ENCODE assay signal across 19 cellular contexts in the genomic region with DNA sequence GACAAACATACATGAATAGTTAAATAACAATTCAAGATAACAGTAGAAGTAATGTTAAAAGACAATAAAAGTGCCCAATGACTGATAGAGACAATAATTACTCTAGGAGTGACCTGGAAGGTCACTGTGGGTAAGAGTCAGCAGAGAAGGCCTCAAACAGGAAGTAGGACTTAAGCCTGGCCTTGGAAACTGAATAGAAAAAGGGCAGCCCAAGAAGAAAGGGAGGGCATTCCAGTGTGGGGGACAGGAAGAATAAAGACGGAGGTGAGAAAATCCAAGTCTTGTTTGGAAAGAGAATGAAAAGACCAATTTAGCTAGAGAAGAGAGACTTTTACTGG. TPM values are rescaled to one million over a fixed set of nuclear protein-coding genes. Genes with fewer than 3 reads are reported as not detected.
DNase-seq lines count a peak whose midpoint lies in the region; ATAC-seq lines count a peak whose summit lies in the region.
"Had no signal": no experiment of that assay in that cellular context is flagged by ENCODE, and none has a peak within 500 bp of the region (broad histone marks: within the 10 kb centered on the region; RNA-seq: fewer than 3 reads in every experiment).

No MANE protein-coding gene starts in this region.

- WGBS in mesendoderm (ENCODE audit: extremely low coverage, insufficient coverage, low lambda C conversion rate): no CpG with 5 or more reads among the region's 1 CpG

- no peak overlapping the region for H3K18ac ChIP-seq in mesendoderm (ENCODE audit: low read length)

- H3K27ac ChIP-seq in mesendoderm (ENCODE audit: low read depth, low read length): no peak overlapping the region
- H3K27ac ChIP-seq: suprapubic skin had no signal

- H4K8ac ChIP-seq in mesendoderm (ENCODE audit: low read depth, low read length): no peak overlapping the region

- H3K36me3 Mint-ChIP-seq in activated T-cell treated with anti-CD3 and anti-CD28 coated beads, Interleukin-2, amount 50 U/mL, for 24 hours (ENCODE audit: low read depth): no peaks in the 10 kb centered on the region
- H3K36me3 Mint-ChIP-seq in activated naive CD8-positive, alpha-beta T cell treated with anti-CD3 and anti-CD28 coated beads, Interleukin-2, amount 10 ng/mL, durations not matched to agents 7 days and 5 days: peaks cover 1% of the 10 kb centered on the region

- H3K36me3 ChIP-seq in mesendoderm (ENCODE audit: control insufficient read depth, insufficient read depth, low read length): no peaks in the 10 kb centered on the region
- H3K36me3 ChIP-seq: suprapubic skin had no signal

- no peaks in the 10 kb centered on the region for H3K4me1 ChIP-seq in mesendoderm (ENCODE audit: control insufficient read depth, low read depth, low read length)
- H3K4me1 ChIP-seq: suprapubic skin had no signal

- no peak overlapping the region for H2BK5ac ChIP-seq in mesendoderm (ENCODE audit: low read length)

- H3K27ac Mint-ChIP-seq in activated T-cell treated with anti-CD3 and anti-CD28 coated beads, Interleukin-2, amount 50 U/mL, for 24 hours: peak overlapping the region; percentile 88
- peak overlapping the region; percentile 11 for H3K27ac Mint-ChIP-seq in activated naive CD8-positive, alpha-beta T cell treated with anti-CD3 and anti-CD28 coated beads, Interleukin-2, amount 10 ng/mL, durations not matched to agents 7 days and 5 days

- no peaks in the 10 kb centered on the region for H3K79me1 ChIP-seq in mesendoderm (ENCODE audit: low read length)

- H2BK120ac ChIP-seq in mesendoderm (ENCODE audit: low read depth, low read length): no peak overlapping the region

- H3K9me3 Mint-ChIP-seq in activated T-cell treated with anti-CD3 and anti-CD28 coated beads, Interleukin-2, amount 50 U/mL, for 24 hours: no peaks in the 10 kb centered on the region
- no peaks in the 10 kb centered on the region for H3K9me3 Mint-ChIP-seq in activated naive CD8-positive, alpha-beta T cell treated with anti-CD3 and anti-CD28 coated beads, Interleukin-2, amount 10 ng/mL, durations not matched to agents 7 days and 5 days

- H2BK15ac ChIP-seq in mesendoderm (replicated peaks; ENCODE audit: low read depth): no peak overlapping the region

- peaks cover 19% of the 10 kb centered on the region for H3K4me1 Mint-ChIP-seq in activated T-cell treated with anti-CD3 and anti-CD28 coated beads, Interleukin-2, amount 50 U/mL, for 24 hours (ENCODE audit: low read depth)
- H3K4me1 Mint-ChIP-seq in activated naive CD8-positive, alpha-beta T cell treated with anti-CD3 and anti-CD28 coated beads, Interleukin-2, amount 10 ng/mL, durations not matched to agents 7 days and 5 days: peaks cover 4% of the 10 kb centered on the region

- no peak overlapping the region for H3K4me3 ChIP-seq in mesendoderm (ENCODE audit: low read length)
- H3K4me3 ChIP-seq: suprapubic skin had no signal

- H3K23ac ChIP-seq in mesendoderm (ENCODE audit: low read length): no peak overlapping the region

- no peak overlapping the region for H3K4me2 ChIP-seq in mesendoderm (ENCODE audit: low read length)

- H3K4ac ChIP-seq in mesendoderm (ENCODE audit: low read depth, low read length): no peak overlapping the region

- H3K27me3 Mint-ChIP-seq in activated T-cell treated with anti-CD3 and anti-CD28 coated beads, Interleukin-2, amount 50 U/mL, for 24 hours: peaks cover 44% of the 10 kb centered on the region
- no peaks in the 10 kb centered on the region for H3K27me3 Mint-ChIP-seq in activated naive CD8-positive, alpha-beta T cell treated with anti-CD3 and anti-CD28 coated beads, Interleukin-2, amount 10 ng/mL, durations not matched to agents 7 days and 5 days

- POLR2A ChIA-PET in activated naive CD8-positive, alpha-beta T cell treated with anti-CD3 and anti-CD28 coated beads, Interleukin-2, amount 10 ng/mL, durations not matched to agents 7 days and 5 days (lab: Charles Lee): no interaction called here

- no peaks in the 10 kb centered on the region for H3K79me2 ChIP-seq in mesendoderm (ENCODE audit: control insufficient read depth, insufficient read depth, low read length)

- no peak overlapping the region for H3K56ac ChIP-seq in mesendoderm (ENCODE audit: low read length)

- ATAC-seq in activated naive CD8-positive, alpha-beta T cell treated with anti-CD3 and anti-CD28 coated beads, Interleukin-2, amount 10 ng/mL, durations not matched to agents 7 days and 5 days (ENCODE audit: low read depth): no peak
- no peak for ATAC-seq in GM21786 (IDR thresholded peaks at IDR 0.05; ENCODE audit: unreplicated experiment)

- no peaks in the 10 kb centered on the region for H3K27me3 ChIP-seq in mesendoderm (ENCODE audit: insufficient read depth, low read length, poor library complexity)
- H3K27me3 ChIP-seq: suprapubic skin had no signal

- no peak overlapping the region for H4K5ac ChIP-seq in mesendoderm (ENCODE audit: low read length)

- H2AK5ac ChIP-seq in mesendoderm (ENCODE audit: low read length): no peak overlapping the region

- H3K9ac ChIP-seq in mesendoderm (ENCODE audit: low read length): no peak overlapping the region

- no peak for DNase-seq in activated T-cell treated with anti-CD3 and anti-CD28 coated beads, Interleukin-2, amount 50 U/mL, for 24 hours
- DNase-seq in activated T-cell treated with anti-CD3 and anti-CD28 coated beads, Interleukin-2, amount 50 U/mL, for 1 hour: no peak
- DNase-seq in LHCN-M2 (ENCODE audit: low read depth) (peak; percentile 10), mesendoderm (peak; percentile 40), AG08395 (ENCODE audit: low spot score) (no peak), HuH-7 (ENCODE audit: low spot score) (no peak)
- no peak for DNase-seq in activated naive CD8-positive, alpha-beta T cell treated with anti-CD3 and anti-CD28 coated beads, Interleukin-2, amount 10 ng/mL, durations not matched to agents 7 days and 5 days
- DNase-seq: C1 segment of cervical spinal cord, dermis blood vessel endothelial cell, hypothalamus, kidney, NCI-H146, retina, T-helper 2 cell had no signal

- H3K4me3 Mint-ChIP-seq in activated T-cell treated with anti-CD3 and anti-CD28 coated beads, Interleukin-2, amount 50 U/mL, for 24 hours: no peak overlapping the region
- H3K4me3 Mint-ChIP-seq in activated naive CD8-positive, alpha-beta T cell treated with anti-CD3 and anti-CD28 coated beads, Interleukin-2, amount 10 ng/mL, durations not matched to agents 7 days and 5 days: no peak overlapping the region

RNA-seq across cellular contexts. Expression of a gene that starts 6.0 kb away (rescaled TPM):
- not detected in 2 replicates for total RNA-seq in LHCN-M2 (2014; rRNA removed)
- not detected for polyA plus RNA-seq in LHCN-M2 (2012)
- under 1 TPM in 1 of 2 experiments, not detected in 1; 0.19 TPM for total RNA-seq in activated naive CD8-positive, alpha-beta T cell treated with anti-CD3 and anti-CD28 coated beads, Interleukin-2, amount 10 ng/mL, durations not matched to agents 7 days and 5 days
- polyA plus RNA-seq in mesendoderm (2013, experiment 1 of 2): 0.01 TPM
- not detected for polyA plus RNA-seq in mesendoderm (2013, experiment 2 of 2)
- total RNA-seq: dermis blood vessel endothelial cell, fibroblast of villous mesenchyme had no signal

RNA-seq across cellular contexts. Expression of a gene that starts 14.1 kb away (rescaled TPM):
- total RNA-seq in LHCN-M2 (2014; rRNA removed): not detected in 2 replicates
- polyA plus RNA-seq in LHCN-M2 (2012): not detected
- total RNA-seq in activated naive CD8-positive, alpha-beta T cell treated with anti-CD3 and anti-CD28 coated beads, Interleukin-2, amount 10 ng/mL, durations not matched to agents 7 days and 5 days: not detected
- not detected for polyA plus RNA-seq in mesendoderm (2013, experiment 1 of 2)
- polyA plus RNA-seq in mesendoderm (2013, experiment 2 of 2): not detected
- total RNA-seq: dermis blood vessel endothelial cell, fibroblast of villous mesenchyme, kidney, OCI-LY7, omental fat pad, suprapubic skin had no signal

RNA-seq across cellular contexts. Expression of a gene that starts 19.6 kb away (rescaled TPM):
- total RNA-seq in LHCN-M2 (2014; rRNA removed): not detected in 2 replicates
- polyA plus RNA-seq in LHCN-M2 (2012): not detected
- not detected for total RNA-seq in activated naive CD8-positive, alpha-beta T cell treated with anti-CD3 and anti-CD28 coated beads, Interleukin-2, amount 10 ng/mL, durations not matched to agents 7 days and 5 days
- not detected for polyA plus RNA-seq in mesendoderm (2013, experiment 1 of 2)
- not detected for polyA plus RNA-seq in mesendoderm (2013, experiment 2 of 2)
- total RNA-seq: dermis blood vessel endothelial cell, fibroblast of villous mesenchyme, kidney, OCI-LY7, omental fat pad had no signal

RNA-seq across cellular contexts. Expression of a gene that starts 27.9 kb away (rescaled TPM):
- total RNA-seq in LHCN-M2 (2014; rRNA removed): not detected in 2 replicates
- 0.05 TPM for polyA plus RNA-seq in LHCN-M2 (2012)
- total RNA-seq in activated naive CD8-positive, alpha-beta T cell treated with anti-CD3 and anti-CD28 coated beads, Interleukin-2, amount 10 ng/mL, durations not matched to agents 7 days and 5 days: not detected
- not detected for polyA plus RNA-seq in mesendoderm (2013, experiment 1 of 2)
- polyA plus RNA-seq in mesendoderm (2013, experiment 2 of 2): not detected
- total RNA-seq: dermis blood vessel endothelial cell, fibroblast of villous mesenchyme, kidney, OCI-LY7, omental fat pad had no signal

RNA-seq across cellular contexts. Expression of a gene that starts 35.7 kb away (rescaled TPM):
- total RNA-seq in LHCN-M2 (2014; rRNA removed): 83.5 and 84.9 TPM in 2 replicates
- 168 TPM for polyA plus RNA-seq in LHCN-M2 (2012)
- 10 to 100 TPM; 27.0 to 31.2 TPM for total RNA-seq in activated naive CD8-positive, alpha-beta T cell treated with anti-CD3 and anti-CD28 coated beads, Interleukin-2, amount 10 ng/mL, durations not matched to agents 7 days and 5 days
- polyA plus RNA-seq in mesendoderm (2013, experiment 1 of 2): 48.6 TPM
- polyA plus RNA-seq in mesendoderm (2013, experiment 2 of 2): 46.3 TPM

Comparison
In these comparisons a context has a peak if more than half of its experiments do, and no peak if none do; other contexts are left out.
1. DNase-seq: peak in LHCN-M2 (single experiment) and mesendoderm (single experiment); none in activated T-cell treated with anti-CD3 and anti-CD28 coated beads, Interleukin-2, amount 50 U/mL, for 24 hours (single experiment), activated T-cell treated with anti-CD3 and anti-CD28 coated beads, Interleukin-2, amount 50 U/mL, for 1 hour (single experiment), activated naive CD8-positive, alpha-beta T cell treated with anti-CD3 and anti-CD28 coated beads, Interleukin-2, amount 10 ng/mL, durations not matched to agents 7 days and 5 days (single experiment), AG08395 (single experiment) and HuH-7 (single experiment).